In genomic region chr6:111764238-111765182, GRCh38 we compare ENCODE assay signal across 8 cellular contexts.
A peak's percentile ranks its signal among the peaks of the same experiment; 100 is the strongest.
DNase-seq lines count a peak whose midpoint lies in the region; ATAC-seq and TF ChIP-seq lines count a peak whose summit lies in the region.

No MANE protein-coding gene starts in this region.

- H3K4me3 Mint-ChIP-seq in brain = peak overlapping the region in 4 of 5 experiments; percentile 37 to 73 (median 61)

- H3K36me3 Mint-ChIP-seq in brain = peaks cover 27% of the 10 kb centered on the region

- H3K27ac ChIP-seq in Peyer's patch = peak overlapping the region; percentile 58 to 74 (median 66)

- no peak for TF ChIP-seq CTCF in Peyer's patch (IDR thresholded peaks at IDR 0.05)
- TF ChIP-seq CTCF in brain (conservative IDR thresholded peaks at IDR 0.05) = no peak

- peaks cover 0 to 3% (median 0%) of the 10 kb centered on the region in 5 experiments for H3K9me3 Mint-ChIP-seq in brain

- H3K36me3 ChIP-seq in Peyer's patch = no peaks in the 10 kb centered on the region

- ATAC-seq in GM18520 (IDR thresholded peaks at IDR 0.05; ENCODE audit: unreplicated experiment) = peak; percentile 96
- ATAC-seq in HG02623 (IDR thresholded peaks at IDR 0.05; ENCODE audit: unreplicated experiment) = peak; percentile 80

- peak overlapping the region; percentile 69 to 96 (median 86) for H3K27ac Mint-ChIP-seq in brain

- peak overlapping the region in 1 of 4 donors; percentile 4 for H3K4me3 ChIP-seq in Peyer's patch

- no peaks in the 10 kb centered on the region for H3K27me3 ChIP-seq in Peyer's patch

- H3K4me1 Mint-ChIP-seq in brain = peaks cover 100% of the 10 kb centered on the region

- peaks cover 0 to 16% (median 11%) of the 10 kb centered on the region in 4 donors for H3K4me1 ChIP-seq in Peyer's patch

- DNase-seq in Peyer's patch (peak in 2 of 3 donors; percentile 80 to 85), SHP77 (lab: John Stamatoyannopoulos, UW) (no peak), NCI-H510A treated with DMSO at 0.1 percent for 48 hours (lab: John Stamatoyannopoulos, UW) (no peak), NOMO-1 treated with DMSO at 0.1 percent for 48 hours (lab: John Stamatoyannopoulos, UW; ENCODE audit: unreplicated experiment) (no peak)
- DNase-seq in stimulated activated CD4-positive, alpha-beta T cell treated with anti-CD3 and anti-CD28 coated beads, Interleukin-15, amount 100 ng/mL, for 48 hours (ENCODE audit: low read depth in 2 of 2) = peak; percentile 46 to 56

- no peaks in the 10 kb centered on the region for H3K27me3 Mint-ChIP-seq in brain

- no peak for TF ChIP-seq POLR2A in Peyer's patch (IDR thresholded peaks at IDR 0.05)

- H3K9me3 ChIP-seq in Peyer's patch = no peaks in the 10 kb centered on the region

Comparison
In these comparisons a context has a peak if more than half of its experiments do, and no peak if none do; other contexts are left out.
1. DNase-seq: peak in Peyer's patch (2 of 3) and stimulated activated CD4-positive, alpha-beta T cell treated with anti-CD3 and anti-CD28 coated beads, Interleukin-15, amount 100 ng/mL, for 48 hours (2 of 2); none in SHP77 (0 of 2), NCI-H510A treated with DMSO at 0.1 percent for 48 hours (single experiment) and NOMO-1 treated with DMSO at 0.1 percent for 48 hours (single experiment).